In the genomic region with DNA sequence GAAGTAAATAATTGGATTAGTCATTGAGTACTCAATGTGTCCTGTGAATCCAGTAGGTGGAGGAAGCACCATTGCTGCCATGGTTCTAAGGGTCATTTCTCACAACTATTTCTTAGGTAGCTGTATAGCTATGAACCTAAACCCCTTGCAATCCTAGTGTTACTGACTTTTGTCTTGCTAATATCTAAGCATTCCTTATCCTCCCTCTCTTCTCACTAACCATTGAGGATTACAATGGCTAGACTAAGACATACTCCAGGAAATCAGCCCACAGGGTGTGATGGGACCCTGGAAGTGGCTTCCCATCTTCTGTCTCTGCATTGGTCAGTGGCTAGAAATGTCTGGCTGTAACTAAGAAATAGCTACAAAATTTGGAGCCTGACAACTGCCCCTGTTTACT, we compare ENCODE assay signal across 23 cellular contexts. TPM values are rescaled to one million over a fixed set of nuclear protein-coding genes. Genes with fewer than 3 reads are reported as not detected.
A peak's percentile ranks its signal among the peaks of the same experiment; 100 is the strongest.
DNase-seq lines count a peak whose midpoint lies in the region; ATAC-seq, FAIRE-seq and TF ChIP-seq lines count a peak whose summit lies in the region.
"Had no signal": no experiment of that assay in that cellular context is flagged by ENCODE, and none has a peak within 500 bp of the region (broad histone marks: within the 10 kb centered on the region; RNA-seq: fewer than 3 reads in every experiment).

No MANE protein-coding gene starts in this region.

- H3K27ac ChIP-seq in GM23338 (ENCODE audit: low read depth): no peak overlapping the region
- H3K27ac ChIP-seq in HUES64 (ENCODE audit: low read depth, low read length): 0 out of 2 replicates have a peak overlapping the region, but pooled peaks have one; percentile 6
- H3K27ac ChIP-seq in H1 (ENCODE audit: low read depth, low read length): no peak overlapping the region
- H3K27ac ChIP-seq in left lung: no peak overlapping the region
- H3K27ac ChIP-seq: GM23248, HL-60 had no signal

- H3K9ac ChIP-seq in HUES64 (ENCODE audit: low read depth, low read length) (no peak overlapping the region), H1 (replicated peaks in 1 of 4; ENCODE audit: extremely low read depth in 1 of 4, low read depth in 3 of 4, low read length in 3 of 4) (no peak overlapping the region)
- H3K9ac ChIP-seq: GM23248 had no signal

- POLR2A ChIA-PET in H1 (lab: Charles Lee; ENCODE audit: partially characterized antibody): no interaction called here

- TF ChIP-seq RAD21 in H1 (IDR thresholded peaks at IDR 0.05 in 1 of 2, conservative IDR thresholded peaks at IDR 0.05 in 1 of 2; ENCODE audit: low read depth in 2 of 2, low read length in 2 of 2): no peak

- no peak overlapping the region for H2BK20ac ChIP-seq in H1 (ENCODE audit: low read length)

- no peak overlapping the region for H2AK5ac ChIP-seq in H1 (ENCODE audit: low read depth, low read length)

- no peaks in the 10 kb centered on the region for H3K23me2 ChIP-seq in H1 (ENCODE audit: low read depth, low read length)

- H2BK120ac ChIP-seq in H1 (replicated peaks; ENCODE audit: low read depth, low read length): no peak overlapping the region

- H4K20me1 ChIP-seq in GM23338 (replicated peaks; ENCODE audit: insufficient read depth) (no peaks in the 10 kb centered on the region), H1 (replicated peaks in 1 of 2; ENCODE audit: control insufficient read depth in 1 of 2, insufficient read depth in 2 of 2, low read length in 2 of 2) (no peaks in the 10 kb centered on the region)

- H2BK5ac ChIP-seq in H1 (ENCODE audit: low read depth, low read length): no peak overlapping the region

- H3K27me3 Mint-ChIP-seq in GM23338 (ENCODE audit: insufficient read depth, low read depth, poor library complexity): peaks cover 2% of the 10 kb centered on the region
- H3K27me3 Mint-ChIP-seq: CD8-positive, alpha-beta memory T cell had no signal

- no peak overlapping the region for H4K5ac ChIP-seq in H1 (ENCODE audit: insufficient read length, low read depth, low read length)

- no peak for TF ChIP-seq POLR2A in H1 (IDR thresholded peaks at IDR 0.05; ENCODE audit: control extremely low read depth in 1 of 2, low read depth in 2 of 2, low read length in 2 of 2)

- CTCF ChIA-PET in H1 (lab: Charles Lee; ENCODE audit: partially characterized antibody): interaction anchor here (0.6 to 1.0 kb wide), 2 partner anchors 25 to 995 kb away, joined by 3 read pairs; no protein-coding TSS in a partner anchor

- H3K36me3 Mint-ChIP-seq in GM23338 (ENCODE audit: low read depth): peaks cover 5% of the 10 kb centered on the region; the same call in 2 of the 3 replicates
- H3K36me3 Mint-ChIP-seq: CD4-positive, CD25-positive, alpha-beta regulatory T cell; CD8-positive, alpha-beta memory T cell had no signal

- H3K27me3 ChIP-seq in GM23338 (ENCODE audit: insufficient read depth): no peaks in the 10 kb centered on the region
- H3K27me3 ChIP-seq in HUES64 (ENCODE audit: insufficient read depth, low read length): peaks cover 3% of the 10 kb centered on the region; the same call in 1 of the 2 replicates
- no peaks in the 10 kb centered on the region for H3K27me3 ChIP-seq in H1 (replicated peaks in 1 of 4; ENCODE audit: control insufficient read depth in 3 of 4, extremely low read depth in 1 of 4, insufficient read depth in 3 of 4, low read length in 3 of 4)
- H3K27me3 ChIP-seq in left lung: peaks cover 0 to 27% of the 10 kb centered on the region in 2 donors
- H3K27me3 ChIP-seq in HAP-1 (ENCODE audit: low read depth): no peaks in the 10 kb centered on the region
- H3K27me3 ChIP-seq: BE2C had no signal

- H2AFZ ChIP-seq in GM23338 (no peak overlapping the region), H1 (ENCODE audit: low read length) (no peak overlapping the region)
- H2AFZ ChIP-seq: GM23248 had no signal

- intact Hi-C loops in left lung (cut with DNase I): no loop called here

- no peak overlapping the region for H4K91ac ChIP-seq in H1 (replicated peaks; ENCODE audit: insufficient read length, low read length)

- ATAC-seq in GM23338: peak; percentile 88
- ATAC-seq in left lung: peak; percentile 32

- no peaks in the 10 kb centered on the region for H3F3A ChIP-seq in GM23338 (replicated peaks; ENCODE audit: low read depth)

- H3K9me3 ChIP-seq in HUES64 (ENCODE audit: insufficient read depth, low read depth, low read length) (0 out of 2 replicates have a peak, but pooled peaks cover 3% of the 10 kb centered on the region), H1 (ENCODE audit: insufficient read depth in 2 of 2, low read depth in 1 of 2, low read length in 1 of 2) (peaks cover 0 to 5% of the 10 kb centered on the region in 2 experiments; a peak in 1 of 4 replicates), left lung (no peaks in the 10 kb centered on the region), HAP-1 (no peaks in the 10 kb centered on the region; the same call in 1 of the 2 replicates)
- H3K9me3 ChIP-seq: BE2C had no signal

- TF ChIP-seq CTCF in GM23338 (conservative IDR thresholded peaks at IDR 0.05; ENCODE audit: low read depth in 2 of 2) (no peak), H1 (IDR thresholded peaks at IDR 0.05; ENCODE audit: control extremely low read depth in 1 of 3, insufficient read depth in 1 of 3, low read depth in 1 of 3, low read length in 3 of 3) (no peak), left lung (IDR thresholded peaks at IDR 0.05) (no peak)

- peaks cover 15% of the 10 kb centered on the region for H3K4me1 Mint-ChIP-seq in GM23338
- H3K4me1 Mint-ChIP-seq: CD4-positive, CD25-positive, alpha-beta regulatory T cell; CD8-positive, alpha-beta memory T cell had no signal

- no peak overlapping the region for H3K18ac ChIP-seq in H1 (ENCODE audit: extremely low read depth, low read length)

- H4K8ac ChIP-seq in H1 (ENCODE audit: extremely low read depth, insufficient read depth, low read length): no peak overlapping the region

- no peak for TF ChIP-seq EP300 in H1 (IDR thresholded peaks at IDR 0.05; ENCODE audit: borderline replicate concordance in 1 of 2, low read depth in 2 of 2, low read length in 2 of 2)

- in situ Hi-C loops in HAP-1 (cut with MboI; ENCODE audit: low sequenced_read_pairs): no loop called here

- no peak overlapping the region for H3K4me3 ChIP-seq in GM23338
- no peak overlapping the region for H3K4me3 ChIP-seq in HUES64 (ENCODE audit: low read length)
- no peak overlapping the region for H3K4me3 ChIP-seq in H1 (ENCODE audit: extremely low read depth in 1 of 4, insufficient read depth in 2 of 4, low read depth in 3 of 4, low read length in 4 of 4)
- no peak overlapping the region for H3K4me3 ChIP-seq in left lung
- H3K4me3 ChIP-seq in HAP-1: no peak overlapping the region
- H3K4me3 ChIP-seq: GM23248 had no signal

- FAIRE-seq in H1 (lab: Jason Lieb, UNC): no peak
- FAIRE-seq: GM12892, GM18507, HTR-8/SVneo had no signal

- H3K4me1 ChIP-seq in GM23338 (ENCODE audit: insufficient read depth) (no peaks in the 10 kb centered on the region; the same call in none of the 2 replicates), HUES64 (ENCODE audit: insufficient read depth, low read length) (peaks cover 14% of the 10 kb centered on the region; the same call in 1 of the 2 replicates), H1 (replicated peaks in 1 of 4; ENCODE audit: control insufficient read depth in 3 of 4, insufficient read depth in 4 of 4, low read length in 3 of 4) (peaks cover 0 to 2% (median 0%) of the 10 kb centered on the region in 4 experiments; a peak in 2 of 7 replicates), left lung (no peaks in the 10 kb centered on the region), HAP-1 (no peaks in the 10 kb centered on the region)
- H3K4me1 ChIP-seq: BE2C had no signal

- no peak overlapping the region for H3K14ac ChIP-seq in H1 (ENCODE audit: insufficient read length)

- H2BK15ac ChIP-seq in H1 (ENCODE audit: low read length): no peak overlapping the region

- no peak overlapping the region for H3K23ac ChIP-seq in H1 (ENCODE audit: insufficient read length)

- no peak overlapping the region for H3K4me3 Mint-ChIP-seq in GM23338
- H3K4me3 Mint-ChIP-seq: CD4-positive, CD25-positive, alpha-beta regulatory T cell; CD8-positive, alpha-beta memory T cell had no signal

- peaks cover 15% of the 10 kb centered on the region; the same call in 1 of the 2 replicates for H3K9me2 ChIP-seq in GM23338 (ENCODE audit: insufficient read depth)

- peaks cover 3% of the 10 kb centered on the region; the same call in 2 of the 3 replicates for H3K9me3 Mint-ChIP-seq in GM23338

- DNase-seq in GM23338 (ENCODE audit: low spot score): peak; percentile 46
- no peak for DNase-seq in H1 (ENCODE audit: low read depth in 1 of 2, low spot score in 2 of 2)
- DNase-seq in left lung: no peak
- DNase-seq in HAP-1 (ENCODE audit: low spot score in 2 of 2): no peak
- DNase-seq in T-helper 9 cell: no peak
- DNase-seq in LoVo (ENCODE audit: low spot score): no peak
- DNase-seq: 8988T; BE2C; C1 segment of cervical spinal cord; CD4-positive, CD25-positive, alpha-beta regulatory T cell; CD8-positive, alpha-beta memory T cell; COR-L47; DMS 273 treated with DMSO at 0.1 percent for 48 hours; DMS79; GDM1; GM23248; H7; KG1 had no signal

- no peaks in the 10 kb centered on the region for H3K79me1 ChIP-seq in H1 (ENCODE audit: low read depth, low read length)

- H3K4me2 ChIP-seq in GM23338 (no peak overlapping the region), H1 (ENCODE audit: insufficient read depth in 1 of 2, low read depth in 2 of 2, low read length in 2 of 2) (no peak overlapping the region)

- H3K27ac Mint-ChIP-seq in GM23338: no peak overlapping the region
- H3K27ac Mint-ChIP-seq: CD4-positive, CD25-positive, alpha-beta regulatory T cell; CD8-positive, alpha-beta memory T cell had no signal

- H2BK12ac ChIP-seq in H1 (ENCODE audit: low read depth, low read length): no peak overlapping the region

- no peak overlapping the region for H3K56ac ChIP-seq in H1 (replicated peaks; ENCODE audit: insufficient read length, low read depth, low read length)

- H3K36me3 ChIP-seq in GM23338 (ENCODE audit: insufficient read depth): no peaks in the 10 kb centered on the region
- H3K36me3 ChIP-seq in HUES64 (ENCODE audit: insufficient read depth, low read length): no peaks in the 10 kb centered on the region
- H3K36me3 ChIP-seq in H1 (ENCODE audit: control insufficient read depth in 2 of 4, insufficient read depth in 4 of 4, low read length in 3 of 4): no peaks in the 10 kb centered on the region
- no peaks in the 10 kb centered on the region for H3K36me3 ChIP-seq in left lung
- H3K36me3 ChIP-seq in HAP-1 (replicated peaks): no peaks in the 10 kb centered on the region
- H3K36me3 ChIP-seq: BE2C had no signal

- no peak overlapping the region for H3K4ac ChIP-seq in H1 (replicated peaks; ENCODE audit: insufficient read length, low read depth, low read length)

- H3K79me2 ChIP-seq in GM23338 (replicated peaks; ENCODE audit: insufficient read depth) (no peaks in the 10 kb centered on the region), H1 (ENCODE audit: control insufficient read depth in 1 of 2, insufficient read depth in 2 of 2, low read length in 2 of 2) (no peaks in the 10 kb centered on the region)

RNA-seq across cellular contexts. Expression of a gene that starts 27.3 kb away (rescaled TPM):
- not detected in 2 replicates for total RNA-seq in GM23338 (2014; rRNA removed; shearing (Covaris generic))
- not detected in 2 replicates for polyA plus RNA-seq in GM23338 (2016; fragmentation: Nextera tagmentation; extraction: Ambion mirVana)
- polyA plus RNA-seq in HUES64 (2013, experiment 1 of 2): 5.9 TPM
- 7.4 TPM for polyA plus RNA-seq in HUES64 (2013, experiment 2 of 2)
- total RNA-seq in H1 (2021; fragmentation: NEBNext Ultra II Directional; extraction: Animal tissue kit (Norgen Biotek cat#: 25700)): 0.34 TPM in 1 of 2 replicates, not detected in the other
- polyA plus RNA-seq in H1 (2011; rRNA removed): 0.09 TPM in 1 of 2 replicates, not detected in the other
- not detected for polyA plus RNA-seq in H1 (2011; cell fraction: cytosol; rRNA removed)
- polyA plus RNA-seq in H1 (2011; cell fraction: nucleus; rRNA removed): 0.04 TPM
- polyA plus RNA-seq in H1 (2012, experiment 1 of 2): 0.06 to 0.12 TPM (median 0.09 TPM) in 3 of 4 replicates, not detected in the other
- 0.12 TPM for polyA plus RNA-seq in H1 (2012, experiment 2 of 2)
- 0.28 TPM for polyA plus RNA-seq in H1 (2013, experiment 1 of 2)
- 0.31 TPM for polyA plus RNA-seq in H1 (2013, experiment 2 of 2)
- not detected in 2 replicates for polyA minus RNA-seq in H1 (2011; rRNA and poly(A)+ RNA removed)
- polyA minus RNA-seq in H1 (2011; cell fraction: cytosol; rRNA and poly(A)+ RNA removed): not detected
- not detected for polyA minus RNA-seq in H1 (2011; cell fraction: nucleus; rRNA and poly(A)+ RNA removed)
- total RNA-seq in left lung: 10 to 100 TPM; 24.0 to 39.8 TPM
- total RNA-seq: CD4-positive, CD25-positive, alpha-beta regulatory T cell; CD8-positive, alpha-beta memory T cell; GM23248 had no signal
- polyA plus RNA-seq: CD4-positive, CD25-positive, alpha-beta regulatory T cell; CD8-positive, alpha-beta memory T cell; GM23248 had no signal

Comparison
In these comparisons a context has a peak if more than half of its experiments do, and no peak if none do; other contexts are left out.
1. RNA of a gene that starts 27.3 kb away (total RNA-seq): 24.0 to 39.8 TPM in left lung; 0.34 TPM in H1 and not detected in GM23338; every median in the first group is over 10 times any median in the second.